11 cellular contexts compared by ENCODE assay signal in the genomic region with DNA sequence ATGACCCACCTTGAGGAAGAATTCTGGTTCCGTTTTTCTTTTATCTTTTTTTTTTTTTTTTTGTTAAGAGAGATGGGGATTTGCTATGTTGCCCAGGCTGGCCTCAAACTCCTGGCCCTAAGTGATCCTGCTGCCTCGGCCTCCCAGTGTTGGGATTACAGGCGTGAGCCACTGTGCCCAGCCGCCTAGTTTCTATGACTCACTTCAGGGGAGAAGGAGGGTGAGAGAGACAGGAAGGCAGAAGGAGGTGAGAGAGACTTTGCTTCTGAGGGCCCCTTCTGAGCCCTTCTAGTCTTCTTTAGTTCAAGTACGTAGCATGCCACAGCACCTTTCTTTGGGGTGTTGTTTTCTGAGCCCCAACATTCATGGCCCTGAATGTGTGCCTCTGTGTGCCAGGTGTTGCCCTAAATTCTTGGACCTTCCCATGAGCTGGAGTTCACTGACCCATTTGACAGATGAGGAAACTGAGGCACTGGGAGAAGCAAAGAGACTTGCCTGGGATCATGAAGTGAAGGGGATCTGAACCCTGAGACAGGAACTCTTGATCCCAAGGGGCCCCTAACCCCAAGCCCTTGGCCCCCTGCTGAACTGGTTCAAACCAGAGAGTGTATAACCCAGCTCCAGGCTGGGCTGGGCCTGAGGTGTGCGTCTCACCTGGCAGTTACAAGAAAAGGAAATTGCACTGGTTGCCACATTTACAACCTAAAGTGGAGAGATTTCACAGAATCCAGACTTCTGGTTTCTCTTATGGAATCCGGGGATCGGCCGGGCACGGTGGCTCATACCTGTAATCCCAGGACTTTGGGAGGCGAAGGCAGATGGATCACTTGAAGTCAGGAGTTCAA. TPM values are rescaled to one million over a fixed set of nuclear protein-coding genes. Genes with fewer than 3 reads are reported as not detected.
DNase-seq lines count a peak whose midpoint lies in the region; ATAC-seq and TF ChIP-seq lines count a peak whose summit lies in the region.
"Had no signal": no experiment of that assay in that cellular context is flagged by ENCODE, and none has a peak within 500 bp of the region (broad histone marks: within the 10 kb centered on the region; RNA-seq: fewer than 3 reads in every experiment).

No MANE protein-coding gene starts in this region.

- no peak overlapping the region for H3K4me3 Mint-ChIP-seq in activated CD4-positive, alpha-beta T cell treated with anti-CD3 and anti-CD28 coated beads, Interleukin-2, amount 10 ng/mL, durations not matched to agents 7 days and 5 days

- no peak for TF ChIP-seq CTCF in RWPE2 (IDR thresholded peaks at IDR 0.05; ENCODE audit: poor library complexity, severe bottlenecking)
- no peak for TF ChIP-seq CTCF in spleen (IDR thresholded peaks at IDR 0.05 in 8 of 11, conservative IDR thresholded peaks at IDR 0.05 in 3 of 11)

- H3K36me3 Mint-ChIP-seq in activated CD4-positive, alpha-beta T cell treated with anti-CD3 and anti-CD28 coated beads, Interleukin-2, amount 10 ng/mL, durations not matched to agents 7 days and 5 days (ENCODE audit: low read depth): peaks cover 28% of the 10 kb centered on the region

- CTCF ChIA-PET in activated CD4-positive, alpha-beta T cell treated with anti-CD3 and anti-CD28 coated beads, Interleukin-2, amount 10 ng/mL, durations not matched to agents 7 days and 5 days (lab: Charles Lee): interaction anchor here (0.6 to 6.0 kb wide), 7 partner anchors 14 to 30 kb away, joined by 3 to 46 read pairs (median 5); a partner anchor contains a TSS

- H3K4me1 ChIP-seq in RWPE2 (ENCODE audit: insufficient read depth, poor library complexity, severe bottlenecking) (peaks cover 23% of the 10 kb centered on the region), spleen (peaks cover 80 to 100% (median 99%) of the 10 kb centered on the region in 6 donors)
- peaks cover 77% of the 10 kb centered on the region for H3K4me1 ChIP-seq in effector memory CD4-positive, alpha-beta T cell (ENCODE audit: control insufficient read depth, insufficient read depth, low read length, poor library complexity, severe bottlenecking)

- ATAC-seq in RWPE2 (ENCODE audit: low read depth) (peak; percentile 30; the same call in 1 of the 3 replicates), GM19467 (IDR thresholded peaks at IDR 0.05; ENCODE audit: unreplicated experiment) (no peak)

- H3K9me3 Mint-ChIP-seq in activated CD4-positive, alpha-beta T cell treated with anti-CD3 and anti-CD28 coated beads, Interleukin-2, amount 10 ng/mL, durations not matched to agents 7 days and 5 days: no peaks in the 10 kb centered on the region

- POLR2A ChIA-PET in activated CD4-positive, alpha-beta T cell treated with anti-CD3 and anti-CD28 coated beads, Interleukin-2, amount 10 ng/mL, durations not matched to agents 7 days and 5 days (lab: Charles Lee): interaction anchor here (0.9 kb wide), 1 partner anchor 17 kb away, joined by 3 read pairs; no protein-coding TSS in a partner anchor

- H3K36me3 ChIP-seq in RWPE2 (ENCODE audit: low read depth) (peaks cover 16% of the 10 kb centered on the region), spleen (peaks cover 0 to 55% (median 5%) of the 10 kb centered on the region in 6 donors)
- H3K36me3 ChIP-seq in effector memory CD4-positive, alpha-beta T cell (ENCODE audit: control insufficient read depth, insufficient read depth, low read length): peaks cover 10% of the 10 kb centered on the region
- H3K36me3 ChIP-seq: sigmoid colon had no signal

- intact Hi-C loops in spleen (cut with DNase I; ENCODE audit: low total_unique reads): no loop called here

- H3K4me1 Mint-ChIP-seq in activated CD4-positive, alpha-beta T cell treated with anti-CD3 and anti-CD28 coated beads, Interleukin-2, amount 10 ng/mL, durations not matched to agents 7 days and 5 days: peaks cover 77% of the 10 kb centered on the region

- H3K27ac ChIP-seq in RWPE2 (ENCODE audit: poor library complexity, severe bottlenecking): peak overlapping the region; percentile 48
- H3K27ac ChIP-seq in effector memory CD4-positive, alpha-beta T cell (ENCODE audit: insufficient read depth, low read length, poor library complexity, severe bottlenecking): peak overlapping the region; percentile 78
- peak overlapping the region; percentile 49 to 95 (median 92) for H3K27ac ChIP-seq in spleen
- H3K27ac ChIP-seq: sigmoid colon had no signal

- no peak for DNase-seq in activated CD4-positive, alpha-beta T cell treated with anti-CD3 and anti-CD28 coated beads, Interleukin-2, amount 10 ng/mL, durations not matched to agents 7 days and 5 days
- no peak for DNase-seq in activated CD4-positive, alpha-beta T cell treated with anti-CD3 and anti-CD28 coated beads for 1 hour
- DNase-seq in RWPE2 (ENCODE audit: low spot score) (no peak), spleen (no peak), foreskin melanocyte (no peak), NCI-H1048 (lab: John Stamatoyannopoulos, UW) (no peak)
- DNase-seq in effector memory CD4-positive, alpha-beta T cell: peak in 1 of 3 donors; percentile 28
- DNase-seq: activated gamma-delta T cell treated with Interleukin-2 at 50 U/mL for 16 hours, erythroblast, sigmoid colon had no signal

- H3K27ac Mint-ChIP-seq in activated CD4-positive, alpha-beta T cell treated with anti-CD3 and anti-CD28 coated beads, Interleukin-2, amount 10 ng/mL, durations not matched to agents 7 days and 5 days: peak overlapping the region; percentile 88

- H3K27me3 Mint-ChIP-seq in activated CD4-positive, alpha-beta T cell treated with anti-CD3 and anti-CD28 coated beads, Interleukin-2, amount 10 ng/mL, durations not matched to agents 7 days and 5 days: no peaks in the 10 kb centered on the region

- H3K4me3 ChIP-seq in RWPE2 (ENCODE audit: severe bottlenecking) (no peak overlapping the region), spleen (no peak overlapping the region)
- no peak overlapping the region for H3K4me3 ChIP-seq in effector memory CD4-positive, alpha-beta T cell (ENCODE audit: insufficient read depth, low read depth, low read length, poor library complexity, severe bottlenecking)
- H3K4me3 ChIP-seq: sigmoid colon had no signal

- 57 to 74% (median 66%) methylated on average over 11 of the region's 11 CpGs for WGBS in spleen, 5 donors

- H3K9me3 ChIP-seq in RWPE2 (ENCODE audit: severe bottlenecking): no peaks in the 10 kb centered on the region
- no peaks in the 10 kb centered on the region for H3K9me3 ChIP-seq in effector memory CD4-positive, alpha-beta T cell (ENCODE audit: control insufficient read depth, low read length)
- no peaks in the 10 kb centered on the region for H3K9me3 ChIP-seq in spleen
- H3K9me3 ChIP-seq: sigmoid colon had no signal

- H3K27me3 ChIP-seq in RWPE2 (ENCODE audit: insufficient read depth, poor library complexity, severe bottlenecking): no peaks in the 10 kb centered on the region
- no peaks in the 10 kb centered on the region for H3K27me3 ChIP-seq in effector memory CD4-positive, alpha-beta T cell (replicated peaks; ENCODE audit: control insufficient read depth, insufficient read depth, low read length, poor library complexity, severe bottlenecking)
- no peaks in the 10 kb centered on the region for H3K27me3 ChIP-seq in spleen (replicated peaks in 1 of 7)
- H3K27me3 ChIP-seq: sigmoid colon had no signal

- TF ChIP-seq POLR2A in spleen (IDR thresholded peaks at IDR 0.05): no peak

RNA-seq across cellular contexts. Expression of a gene that starts 20.8 kb away (rescaled TPM):
- total RNA-seq in activated CD4-positive, alpha-beta T cell treated with anti-CD3 and anti-CD28 coated beads, Interleukin-2, amount 10 ng/mL, durations not matched to agents 7 days and 5 days: 10 to 100 TPM; 29.7 to 29.8 TPM
- total RNA-seq in spleen: 100 to 1,000 TPM in 1 of 7 donors, 10 to 100 TPM in 6; 72.6 to 105 (median 88.3) TPM
- 10 to 100 TPM; 11.5 to 25.5 (median 12.0) TPM for polyA plus RNA-seq in spleen

RNA-seq across cellular contexts. Expression of a gene that starts 57.7 kb away (rescaled TPM):
- under 1 TPM; 0.69 to 0.97 TPM for total RNA-seq in activated CD4-positive, alpha-beta T cell treated with anti-CD3 and anti-CD28 coated beads, Interleukin-2, amount 10 ng/mL, durations not matched to agents 7 days and 5 days
- total RNA-seq in spleen: 10 to 100 TPM; 16.5 to 39.7 (median 26.4) TPM
- 10 to 100 TPM in 1 of 3 donors, 1 to 10 TPM in 2; 4.9 to 17.2 (median 7.7) TPM for polyA plus RNA-seq in spleen

Comparison
In these comparisons a context has a peak if more than half of its experiments do, and no peak if none do; other contexts are left out.
1. RNA of a gene that starts 57.7 kb away (total RNA-seq): 16.5 to 39.7 TPM in spleen; 0.69 to 0.97 TPM in activated CD4-positive, alpha-beta T cell treated with anti-CD3 and anti-CD28 coated beads, Interleukin-2, amount 10 ng/mL, durations not matched to agents 7 days and 5 days; every median in the first group is over 4 times any median in the second.
2. Peak in every context shown above with its lines, with median percentiles within 50 percentile points of each other: H3K27ac ChIP-seq.